Comparison of ENCODE assay signal across 9 cellular contexts in the genomic region with DNA sequence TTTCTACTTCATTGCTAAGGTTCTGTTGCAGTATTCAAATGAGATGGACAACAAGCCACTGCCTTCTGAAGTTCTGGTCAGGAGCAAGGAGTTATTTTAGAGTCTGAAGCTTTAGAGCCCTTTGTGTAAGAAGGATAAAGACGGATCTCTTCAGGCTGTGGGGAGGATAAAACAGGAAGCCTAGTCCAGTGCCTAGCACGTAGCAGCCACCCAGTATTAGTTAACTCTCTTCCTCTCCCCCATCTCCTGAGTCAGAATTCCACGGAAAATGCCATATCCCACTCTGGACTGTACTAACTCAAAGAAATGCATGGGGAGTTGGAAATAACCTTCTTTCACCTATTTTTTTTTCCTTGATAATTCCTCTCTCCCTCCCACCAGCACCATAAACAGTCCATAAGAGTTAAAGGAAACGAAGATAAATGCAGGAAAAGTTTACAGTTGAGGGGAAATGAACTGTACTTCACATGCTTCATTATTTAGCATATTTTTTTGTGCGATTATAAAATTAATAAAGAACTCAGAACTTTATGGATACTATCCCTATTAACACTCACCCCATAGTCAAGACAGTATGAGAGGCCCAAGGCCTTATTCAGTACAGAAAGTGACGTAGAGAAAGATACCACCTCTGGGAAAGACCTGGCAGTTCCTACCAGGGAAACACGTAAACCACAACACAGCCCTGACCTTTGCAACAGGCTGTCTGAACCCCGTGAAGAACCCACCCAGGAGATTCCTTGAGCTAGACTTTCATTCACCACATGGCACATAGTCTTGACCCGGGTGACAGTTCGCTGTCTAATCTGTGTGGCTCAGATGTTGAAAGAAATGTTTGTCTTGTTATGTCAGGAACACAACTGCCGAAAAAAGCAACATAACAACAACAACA. TPM values are rescaled to one million over a fixed set of nuclear protein-coding genes. Genes with fewer than 3 reads are reported as not detected.
DNase-seq lines count a peak whose midpoint lies in the region; FAIRE-seq and TF ChIP-seq lines count a peak whose summit lies in the region.
"Had no signal": no experiment of that assay in that cellular context is flagged by ENCODE, and none has a peak within 500 bp of the region (broad histone marks: within the 10 kb centered on the region; RNA-seq: fewer than 3 reads in every experiment).

No MANE protein-coding gene starts in this region.

- H2AFZ ChIP-seq in osteoblast (ENCODE audit: low read length), result peak overlapping the region; percentile 18

- peak overlapping the region; percentile 82 for H3K27ac ChIP-seq in osteoblast (ENCODE audit: low read depth, low read length)

- H3K27ac Mint-ChIP-seq in T-helper 2 cell treated with Interferon-gamma antibody and Interleukin-4, amounts not matched to agents 5 μg/mL and 100 μg/mL, for 36 hours, result no peak overlapping the region

- no peak for DNase-seq in HFF-Myc (ENCODE audit: extremely low read depth, low read depth)
- peak; percentile 61 for DNase-seq in RCC 7860 (ENCODE audit: low spot score)
- DNase-seq in fibroblast of pulmonary artery (ENCODE audit: low read depth), result peak; percentile 62
- DNase-seq in osteoblast (ENCODE audit: insufficient read length, low spot score, missing footprints), result no peak
- no peak for DNase-seq in T-helper 2 cell treated with Interferon-gamma antibody and Interleukin-4, amounts not matched to agents 5 μg/mL and 100 μg/mL, for 36 hours (ENCODE audit: low spot score)
- no peak for DNase-seq in GDM1 (lab: John Stamatoyannopoulos, UW)
- no peak for DNase-seq in posterior vena cava (ENCODE audit: low spot score)
- DNase-seq: aorta, NCI-H2171 had no signal

- peak; percentile 80 for FAIRE-seq in RCC 7860 (lab: Jason Lieb, UNC)

- H3K4me3 ChIP-seq in HFF-Myc (replicated peaks; ENCODE audit: low read depth, low read length), result peak overlapping the region; percentile 4; the same call in 1 of the 2 replicates
- no peak overlapping the region for H3K4me3 ChIP-seq in fibroblast of pulmonary artery (replicated peaks; ENCODE audit: low read depth, low read length)
- no peak overlapping the region for H3K4me3 ChIP-seq in osteoblast (ENCODE audit: insufficient read depth, low read length)

- peaks cover 95% of the 10 kb centered on the region for H3K79me2 ChIP-seq in osteoblast (ENCODE audit: insufficient read depth, low read length)

- H3K36me3 ChIP-seq in osteoblast (ENCODE audit: insufficient read depth, low read length), result no peaks in the 10 kb centered on the region

- no peaks in the 10 kb centered on the region for H3K9me3 ChIP-seq in osteoblast (ENCODE audit: low read depth, low read length)

- peaks cover 61% of the 10 kb centered on the region for H3K27me3 Mint-ChIP-seq in T-helper 2 cell treated with Interferon-gamma antibody and Interleukin-4, amounts not matched to agents 5 μg/mL and 100 μg/mL, for 36 hours (ENCODE audit: low read depth)

- no peaks in the 10 kb centered on the region for H3K36me3 Mint-ChIP-seq in T-helper 2 cell treated with Interferon-gamma antibody and Interleukin-4, amounts not matched to agents 5 μg/mL and 100 μg/mL, for 36 hours (ENCODE audit: low read depth)

- H3K9me3 Mint-ChIP-seq in T-helper 2 cell treated with Interferon-gamma antibody and Interleukin-4, amounts not matched to agents 5 μg/mL and 100 μg/mL, for 36 hours, result no peaks in the 10 kb centered on the region

- H3K4me1 ChIP-seq in osteoblast (ENCODE audit: insufficient read depth, low read length), result peaks cover 67% of the 10 kb centered on the region

- TF ChIP-seq CTCF in HFF-Myc (IDR thresholded peaks at IDR 0.05; ENCODE audit: low read depth, low read length, missing control alignments), result no peak
- TF ChIP-seq CTCF in fibroblast of pulmonary artery (IDR thresholded peaks at IDR 0.05; ENCODE audit: low read length, missing control alignments), result no peak
- no peak for TF ChIP-seq CTCF in osteoblast (IDR thresholded peaks at IDR 0.05; ENCODE audit: extremely low read depth, low read depth, low read length)

- H3K27me3 ChIP-seq in osteoblast (ENCODE audit: insufficient read depth, low read length), result no peaks in the 10 kb centered on the region

- peak overlapping the region; percentile 73 for H3K4me2 ChIP-seq in osteoblast (ENCODE audit: insufficient read depth, low read length)

- peaks cover 14% of the 10 kb centered on the region for H4K20me1 ChIP-seq in osteoblast (ENCODE audit: insufficient read depth, low read length)

- H3K4me1 Mint-ChIP-seq in T-helper 2 cell treated with Interferon-gamma antibody and Interleukin-4, amounts not matched to agents 5 μg/mL and 100 μg/mL, for 36 hours (ENCODE audit: low read depth), result no peaks in the 10 kb centered on the region

- intact Hi-C loops in posterior vena cava (cut with DNase I), result no loop called here

- H3K4me3 Mint-ChIP-seq in T-helper 2 cell treated with Interferon-gamma antibody and Interleukin-4, amounts not matched to agents 5 μg/mL and 100 μg/mL, for 36 hours, result no peak overlapping the region

RNA-seq across cellular contexts. Expression of gene IGF2BP2, which starts 9.2 kb away (rescaled TPM):
- total RNA-seq in osteoblast (80.4 and 81.8 TPM in 2 replicates), posterior vena cava (1 to 10 TPM; 4.1 to 4.2 TPM)

Comparison
In these comparisons a context has a peak if more than half of its experiments do, and no peak if none do; other contexts are left out.
1. DNase-seq: peak in RCC 7860 (single experiment) and fibroblast of pulmonary artery (single experiment); none in HFF-Myc (single experiment), osteoblast (single experiment), T-helper 2 cell treated with Interferon-gamma antibody and Interleukin-4, amounts not matched to agents 5 μg/mL and 100 μg/mL, for 36 hours (single experiment), GDM1 (single experiment) and posterior vena cava (single experiment).
2. RNA of gene IGF2BP2, which starts 9.2 kb away (total RNA-seq): 80.4 to 81.8 TPM in osteoblast; 4.1 to 4.2 TPM in posterior vena cava; every median in the first group is over 10 times any median in the second.